8 cellular contexts compared by ENCODE assay signal in genomic region chr12:80936642-80937390, GRCh38. TPM values are rescaled to one million over a fixed set of nuclear protein-coding genes. Genes with fewer than 3 reads are reported as not detected.
A peak's percentile ranks its signal among the peaks of the same experiment; 100 is the strongest.
DNase-seq lines count a peak whose midpoint lies in the region; ATAC-seq, FAIRE-seq and TF ChIP-seq lines count a peak whose summit lies in the region.
"Had no signal": no experiment of that assay in that cellular context is flagged by ENCODE, and none has a peak within 500 bp of the region (broad histone marks: within the 10 kb centered on the region; RNA-seq: fewer than 3 reads in every experiment).

No MANE protein-coding gene starts in this region.

- H3K79me2 ChIP-seq in parathyroid adenoma: no peaks in the 10 kb centered on the region

- no peak overlapping the region for H3K27ac Mint-ChIP-seq in activated T-helper 2 cell treated with anti-CD3 and anti-CD28 coated beads, Interferon-gamma antibody, Interleukin-2, Interleukin-4, amounts not matched to agents 10 μg/mL and 5 μg/mL and 100 μg/mL, durations not matched to agents 14 hours and 24 hours and 36 hours
- H3K27ac Mint-ChIP-seq: activated naive CD4-positive, alpha-beta T cell treated with anti-CD3 and anti-CD28 coated beads, Interleukin-2, amount 50 U/mL, for 24 hours had no signal

- H3K4me3 ChIP-seq in parathyroid adenoma (ENCODE audit: low read depth, low read length): peak overlapping the region; percentile 66

- H3K9me3 Mint-ChIP-seq in activated T-helper 2 cell treated with anti-CD3 and anti-CD28 coated beads, Interferon-gamma antibody, Interleukin-2, Interleukin-4, amounts not matched to agents 10 μg/mL and 5 μg/mL and 100 μg/mL, durations not matched to agents 14 hours and 24 hours and 36 hours: no peaks in the 10 kb centered on the region

- H3K9ac ChIP-seq in parathyroid adenoma: no peak overlapping the region

- H3K36me3 Mint-ChIP-seq in activated T-helper 2 cell treated with anti-CD3 and anti-CD28 coated beads, Interferon-gamma antibody, Interleukin-2, Interleukin-4, amounts not matched to agents 10 μg/mL and 5 μg/mL and 100 μg/mL, durations not matched to agents 14 hours and 24 hours and 36 hours (ENCODE audit: low read depth): no peaks in the 10 kb centered on the region
- H3K36me3 Mint-ChIP-seq: activated naive CD4-positive, alpha-beta T cell treated with anti-CD3 and anti-CD28 coated beads, Interleukin-2, amount 50 U/mL, for 24 hours had no signal

- H3K4me1 ChIP-seq in parathyroid adenoma: no peaks in the 10 kb centered on the region

- FAIRE-seq in GM12892 (lab: Jason Lieb, UNC) (no peak), D721Med (lab: Jason Lieb, UNC) (no peak)

- H3K27me3 ChIP-seq in parathyroid adenoma (ENCODE audit: control insufficient read depth, insufficient read depth, low read length): no peaks in the 10 kb centered on the region

- TF ChIP-seq CTCF in parathyroid adenoma (IDR thresholded peaks at IDR 0.05): no peak
- TF ChIP-seq CTCF in D721Med (IDR thresholded peaks at IDR 0.05; ENCODE audit: insufficient read depth, missing control alignments): no peak

- ATAC-seq in GM21529 (IDR thresholded peaks at IDR 0.05; ENCODE audit: unreplicated experiment): peak; percentile 58
- peak; percentile 75 to 87 for ATAC-seq in left cardiac atrium

- H3K27ac ChIP-seq in parathyroid adenoma: peak overlapping the region; percentile 45

- DNase-seq in GM12892 (ENCODE audit: insufficient read length) (peak; percentile 28), HPDE6-E6E7 (ENCODE audit: extremely low spot score) (peak; percentile 23), left cardiac atrium (peak; percentile 40), D721Med (ENCODE audit: insufficient read length, low spot score) (no peak)
- DNase-seq in activated T-helper 2 cell treated with anti-CD3 and anti-CD28 coated beads, Interferon-gamma antibody, Interleukin-2, Interleukin-4, amounts not matched to agents 10 μg/mL and 5 μg/mL and 100 μg/mL, durations not matched to agents 14 hours and 24 hours and 36 hours (ENCODE audit: low spot score): no peak

- H2AFZ ChIP-seq in parathyroid adenoma: peak overlapping the region; percentile 82

- no peaks in the 10 kb centered on the region for H3K36me3 ChIP-seq in parathyroid adenoma (ENCODE audit: control insufficient read depth, insufficient read depth, low read length)

- TF ChIP-seq POLR2A in GM12892 (IDR thresholded peaks at IDR 0.05; ENCODE audit: low read depth, low read length): no peak

- H3K4me1 Mint-ChIP-seq in activated T-helper 2 cell treated with anti-CD3 and anti-CD28 coated beads, Interferon-gamma antibody, Interleukin-2, Interleukin-4, amounts not matched to agents 10 μg/mL and 5 μg/mL and 100 μg/mL, durations not matched to agents 14 hours and 24 hours and 36 hours (ENCODE audit: low read depth): no peaks in the 10 kb centered on the region
- H3K4me1 Mint-ChIP-seq: activated naive CD4-positive, alpha-beta T cell treated with anti-CD3 and anti-CD28 coated beads, Interleukin-2, amount 50 U/mL, for 24 hours had no signal

- peak overlapping the region; percentile 95 for H3K4me2 ChIP-seq in parathyroid adenoma (ENCODE audit: low read length)

- H3K4me3 Mint-ChIP-seq in activated T-helper 2 cell treated with anti-CD3 and anti-CD28 coated beads, Interferon-gamma antibody, Interleukin-2, Interleukin-4, amounts not matched to agents 10 μg/mL and 5 μg/mL and 100 μg/mL, durations not matched to agents 14 hours and 24 hours and 36 hours (ENCODE audit: low read depth): peak overlapping the region; percentile 51
- H3K4me3 Mint-ChIP-seq: activated naive CD4-positive, alpha-beta T cell treated with anti-CD3 and anti-CD28 coated beads, Interleukin-2, amount 50 U/mL, for 24 hours had no signal

- H3K27me3 Mint-ChIP-seq in activated T-helper 2 cell treated with anti-CD3 and anti-CD28 coated beads, Interferon-gamma antibody, Interleukin-2, Interleukin-4, amounts not matched to agents 10 μg/mL and 5 μg/mL and 100 μg/mL, durations not matched to agents 14 hours and 24 hours and 36 hours (ENCODE audit: low read depth): peaks cover 35% of the 10 kb centered on the region

- H3K9me3 ChIP-seq in parathyroid adenoma (ENCODE audit: control insufficient read depth, low read length): no peaks in the 10 kb centered on the region

- intact Hi-C loops in activated T-helper 2 cell treated with anti-CD3 and anti-CD28 coated beads, Interferon-gamma antibody, Interleukin-2, Interleukin-4, amounts not matched to agents 10 μg/mL and 5 μg/mL and 100 μg/mL, durations not matched to agents 14 hours and 24 hours and 36 hours (cut with micrococcal nuclease): loop anchor here (5.0 kb wide), 1 partner anchor 225 kb away; no protein-coding TSS in a partner anchor
- intact Hi-C loops in left cardiac atrium (cut with DNase I): loop anchor here in 1 of 2 donors (5.0 kb wide), 2 partner anchors 60 to 100 kb away; no protein-coding TSS in a partner anchor

RNA-seq across cellular contexts. Expression of gene LIN7A, which starts 0.9 kb away (rescaled TPM):
- 3.5 TPM for polyA plus RNA-seq in GM12892 (2012; ENCODE audit: missing spikeins)
- 0.48 and 0.68 TPM in 2 replicates for total RNA-seq in activated T-helper 2 cell treated with anti-CD3 and anti-CD28 coated beads, Interferon-gamma antibody, Interleukin-2, Interleukin-4, amounts not matched to agents 10 μg/mL and 5 μg/mL and 100 μg/mL, durations not matched to agents 14 hours and 24 hours and 36 hours
- total RNA-seq in left cardiac atrium: 10 to 100 TPM; 13.6 to 16.1 TPM

Comparison
In these comparisons a context has a peak if more than half of its experiments do, and no peak if none do; other contexts are left out.
1. DNase-seq: peak in GM12892 (single experiment), HPDE6-E6E7 (single experiment) and left cardiac atrium (single experiment); none in activated T-helper 2 cell treated with anti-CD3 and anti-CD28 coated beads, Interferon-gamma antibody, Interleukin-2, Interleukin-4, amounts not matched to agents 10 μg/mL and 5 μg/mL and 100 μg/mL, durations not matched to agents 14 hours and 24 hours and 36 hours (single experiment) and D721Med (single experiment).